ENCODE assay signal across 20 cellular contexts in genomic region chr11:6410695-6411430, GRCh38. TPM values are rescaled to one million over a fixed set of nuclear protein-coding genes. Genes with fewer than 3 reads are reported as not detected.
A peak's percentile ranks its signal among the peaks of the same experiment; 100 is the strongest.
DNase-seq lines count a peak whose midpoint lies in the region; ATAC-seq and TF ChIP-seq lines count a peak whose summit lies in the region.
"Had no signal": no experiment of that assay in that cellular context is flagged by ENCODE, and none has a peak within 500 bp of the region (broad histone marks: within the 10 kb centered on the region; RNA-seq: fewer than 3 reads in every experiment).

No MANE protein-coding gene starts in this region.

- peak overlapping the region; percentile 10 for H3K27ac Mint-ChIP-seq in activated CD4-positive, alpha-beta T cell treated with anti-CD3 and anti-CD28 coated beads for 36 hours

- no peak for TF ChIP-seq CTCF in GM10266 (IDR thresholded peaks at IDR 0.05; ENCODE audit: control insufficient read depth, insufficient read depth, low read depth, missing control alignments)

- ATAC-seq in activated CD4-positive, alpha-beta T cell treated with anti-CD3 and anti-CD28 coated beads for 36 hours: no peak

- no peak for DNase-seq in activated CD4-positive, alpha-beta T cell treated with anti-CD3 and anti-CD28 coated beads for 36 hours
- DNase-seq in activated CD4-positive, alpha-beta T cell treated with anti-CD3 and anti-CD28 coated beads, Interleukin-2, amount 50 U/mL, for 48 hours: no peak
- DNase-seq in caudate nucleus (lab: John Stamatoyannopoulos, UW) (peak in 50 of 61 donors; percentile 18 to 79 (median 63)), mesenteric fat pad (ENCODE audit: low spot score) (peak; percentile 83), substantia nigra (lab: John Stamatoyannopoulos, UW) (peak in 35 of 49 donors; percentile 34 to 80 (median 61)), GM10266 (ENCODE audit: extremely low spot score) (no peak), MV-4-11 (lab: John Stamatoyannopoulos, UW) (no peak), HCEC 1CT (no peak)
- DNase-seq: 8988T; DMS153; EL; Karpas-422; MM.1S; NCI-H1105 treated with DMSO at 0.1 percent for 48 hours; NCI-H187; NK-92 treated with Interleukin-12 subunit alpha and Interleukin-12 subunit beta, amount 100 ng/mL, for 24 hours; OCI-M1; SHP77 treated with DMSO at 0.1 percent for 48 hours had no signal

- H3K27ac ChIP-seq in caudate nucleus (ENCODE audit: low read depth, low read length) (peak overlapping the region; percentile 97), substantia nigra (ENCODE audit: low read depth, low read length, poor library complexity, severe bottlenecking) (peak overlapping the region; percentile 94)
- H3K27ac ChIP-seq: BLaER1 had no signal

- H3K4me1 Mint-ChIP-seq in activated CD4-positive, alpha-beta T cell treated with anti-CD3 and anti-CD28 coated beads for 36 hours: peaks cover 51% of the 10 kb centered on the region

- H3K4me3 Mint-ChIP-seq in activated CD4-positive, alpha-beta T cell treated with anti-CD3 and anti-CD28 coated beads for 36 hours: no peak overlapping the region

- intact Hi-C loops in activated CD4-positive, alpha-beta T cell treated with anti-CD3 and anti-CD28 coated beads for 36 hours (cut with DNase I, micrococcal nuclease): loop anchor here (10.0 kb wide), 3 partner anchors 194 to 1104 kb away; partner anchors contain the start of genes ILK (in 1 of the 2), MRPL17 (in 1 of the 2), PPFIBP2 (in 1 of the 2) and RRP8 (in 1 of the 2)

- no peaks in the 10 kb centered on the region for H3K9me3 Mint-ChIP-seq in activated CD4-positive, alpha-beta T cell treated with anti-CD3 and anti-CD28 coated beads for 36 hours (ENCODE audit: low read depth)

- POLR2A ChIA-PET in activated CD4-positive, alpha-beta T cell treated with anti-CD3 and anti-CD28 coated beads for 36 hours (lab: Charles Lee): interaction anchor here (1.4 kb wide), 1 partner anchor 8 kb away, joined by 5 read pairs; no protein-coding TSS in a partner anchor

- CTCF ChIA-PET in activated CD4-positive, alpha-beta T cell treated with anti-CD3 and anti-CD28 coated beads for 36 hours (lab: Charles Lee): interaction anchor here (0.6 to 1.7 kb wide), 4 partner anchors 26 to 33 kb away, joined by 3 to 6 read pairs (median 4); no protein-coding TSS in a partner anchor

- H3K27me3 Mint-ChIP-seq in activated CD4-positive, alpha-beta T cell treated with anti-CD3 and anti-CD28 coated beads for 36 hours: no peaks in the 10 kb centered on the region

- peaks cover 13% of the 10 kb centered on the region for H3K36me3 Mint-ChIP-seq in activated CD4-positive, alpha-beta T cell treated with anti-CD3 and anti-CD28 coated beads for 36 hours (ENCODE audit: low read depth)

RNA-seq across cellular contexts. Expression of gene APBB1, which starts 8.0 kb away (rescaled TPM):
- 10 to 100 TPM; 43.2 to 49.8 TPM for total RNA-seq in activated CD4-positive, alpha-beta T cell treated with anti-CD3 and anti-CD28 coated beads for 36 hours
- total RNA-seq in mesenteric fat pad: 31.3 TPM

RNA-seq across cellular contexts. Expression of gene SMPD1, which starts 20.6 kb away (rescaled TPM):
- total RNA-seq in activated CD4-positive, alpha-beta T cell treated with anti-CD3 and anti-CD28 coated beads for 36 hours: 10 to 100 TPM; 13.1 to 14.1 TPM
- total RNA-seq in mesenteric fat pad: 34.4 TPM

RNA-seq across cellular contexts. Expression of gene HPX, which starts 29.9 kb away (rescaled TPM):
- total RNA-seq in activated CD4-positive, alpha-beta T cell treated with anti-CD3 and anti-CD28 coated beads for 36 hours: under 1 TPM; 0.16 to 0.33 TPM
- 1.1 TPM for total RNA-seq in mesenteric fat pad
- total RNA-seq: H4 had no signal

Comparison
In these comparisons a context has a peak if more than half of its experiments do, and no peak if none do; other contexts are left out.
1. DNase-seq: peak in caudate nucleus (50 of 61), mesenteric fat pad (single experiment) and substantia nigra (35 of 49); none in activated CD4-positive, alpha-beta T cell treated with anti-CD3 and anti-CD28 coated beads for 36 hours (single experiment), activated CD4-positive, alpha-beta T cell treated with anti-CD3 and anti-CD28 coated beads, Interleukin-2, amount 50 U/mL, for 48 hours (0 of 2), GM10266 (single experiment), MV-4-11 (single experiment) and HCEC 1CT (single experiment).